ENCODE assay signal across 13 cellular contexts in the genomic region with DNA sequence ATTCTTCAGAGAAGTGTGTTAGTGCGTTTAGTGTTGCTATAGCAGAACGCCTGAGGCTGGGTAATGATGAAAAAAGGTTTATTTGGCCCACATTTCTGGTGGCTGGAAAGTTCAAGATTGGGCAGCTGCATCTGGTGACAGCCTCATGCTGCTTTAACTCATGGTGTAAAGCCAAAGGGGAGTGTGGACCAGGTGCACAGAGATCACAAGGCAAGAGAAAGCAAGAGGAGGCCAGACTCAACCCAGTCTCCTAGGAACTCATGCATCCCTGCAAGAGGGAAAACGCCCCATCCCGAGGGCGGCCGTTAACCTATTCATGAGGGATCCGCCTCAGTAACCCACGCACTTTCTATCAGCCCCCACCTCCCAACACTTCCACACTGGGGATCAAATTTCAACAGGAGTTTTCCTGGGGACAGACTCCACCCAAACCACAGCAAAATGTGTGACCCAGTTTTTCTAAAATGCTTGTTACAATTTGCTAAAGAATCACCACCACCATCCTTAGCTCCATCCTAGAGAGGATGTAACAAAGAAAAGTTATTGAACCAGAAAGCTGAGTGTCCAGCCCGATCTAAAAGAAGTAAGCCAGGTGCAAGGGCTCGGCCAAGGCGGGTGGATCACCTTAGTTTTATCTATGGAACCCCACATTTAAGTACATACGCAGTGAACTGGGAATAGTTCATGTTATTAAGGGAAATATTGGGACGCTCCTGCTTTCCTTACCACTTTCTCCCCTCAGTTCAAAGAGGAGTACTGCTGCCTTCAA.
DNase-seq lines count a peak whose midpoint lies in the region; ATAC-seq and TF ChIP-seq lines count a peak whose summit lies in the region.
"Had no signal": no experiment of that assay in that cellular context is flagged by ENCODE, and none has a peak within 500 bp of the region (broad histone marks: within the 10 kb centered on the region; RNA-seq: fewer than 3 reads in every experiment).

No MANE protein-coding gene starts in this region.

- TF ChIP-seq EP300 in Ishikawa (IDR thresholded peaks at IDR 0.05; ENCODE audit: borderline replicate concordance), result 0 out of 2 replicates have a peak, but pooled peaks have one; percentile 4

- TF ChIP-seq RAD21 in Ishikawa (IDR thresholded peaks at IDR 0.05; ENCODE audit: low read depth), result no peak

- H3K4me1 ChIP-seq in gastrocnemius medialis, result peaks cover 42 to 59% of the 10 kb centered on the region in 2 donors
- H3K4me1 ChIP-seq: spleen had no signal

- H3K27me3 Mint-ChIP-seq in T-cell, result no peaks in the 10 kb centered on the region
- H3K27me3 Mint-ChIP-seq: activated T-helper 17 cell treated with anti-CD3 and anti-CD28 coated beads, Interleukin-2, amount 50 U/mL, for 72 hours had no signal

- H3K9me3 ChIP-seq in gastrocnemius medialis, result no peaks in the 10 kb centered on the region
- H3K9me3 ChIP-seq: MG63, SJCRH30, spleen had no signal

- intact Hi-C loops in gastrocnemius medialis (cut with DNase I; ENCODE audit: low total_unique reads), result loop anchor here (2.0 to 5.0 kb wide), 2 partner anchors 48 to 122 kb away; no protein-coding TSS in a partner anchor

- no peak overlapping the region for H3K27ac Mint-ChIP-seq in T-cell
- H3K27ac Mint-ChIP-seq: activated T-helper 17 cell treated with anti-CD3 and anti-CD28 coated beads, Interleukin-2, amount 50 U/mL, for 72 hours had no signal

- H3K27me3 ChIP-seq in gastrocnemius medialis, result no peaks in the 10 kb centered on the region
- H3K27me3 ChIP-seq: MG63, SJCRH30, spleen had no signal

- DNase-seq in cerebellar cortex (ENCODE audit: low spot score), result peak; percentile 21
- peak; percentile 78 for DNase-seq in islet precursor cell
- DNase-seq in gastrocnemius medialis, result peak; percentile 68 to 79
- DNase-seq in T-cell, result no peak
- no peak for DNase-seq in activated CD4-positive, alpha-beta T cell treated with anti-CD3 and anti-CD28 coated beads, Interleukin-2, amount 50 U/mL, for 48 hours
- no peak for DNase-seq in NCI-H226
- DNase-seq: HCEC 1CT, MG63, spleen had no signal

- POLR2A ChIA-PET in T-cell (lab: Charles Lee), result no interaction called here

- no peaks in the 10 kb centered on the region for H3K36me3 Mint-ChIP-seq in T-cell

- TF ChIP-seq POLR2A in gastrocnemius medialis (IDR thresholded peaks at IDR 0.05), result peak; percentile 19 to 46

- ATAC-seq in gastrocnemius medialis (peak; percentile 72 to 73), T-cell (replicated peaks in 1 of 4) (no peak), HG02981 (IDR thresholded peaks at IDR 0.05; ENCODE audit: unreplicated experiment) (no peak)
- ATAC-seq: activated T-helper 17 cell treated with anti-CD3 and anti-CD28 coated beads, Interleukin-2, amount 50 U/mL, for 72 hours had no signal

- H3K36me3 ChIP-seq in gastrocnemius medialis, result peaks cover 0 to 6% of the 10 kb centered on the region in 2 donors

- H3K4me3 ChIP-seq in gastrocnemius medialis, result peak overlapping the region in 1 of 4 donors; percentile 19
- H3K4me3 ChIP-seq: MG63, SJCRH30, spleen had no signal

- H3K4me3 Mint-ChIP-seq in T-cell, result no peak overlapping the region
- H3K4me3 Mint-ChIP-seq: activated T-helper 17 cell treated with anti-CD3 and anti-CD28 coated beads, Interleukin-2, amount 50 U/mL, for 72 hours had no signal

- peak overlapping the region; percentile 81 to 88 (median 86) for H3K27ac ChIP-seq in gastrocnemius medialis
- H3K27ac ChIP-seq: SJCRH30, spleen had no signal

- CTCF ChIA-PET in T-cell (lab: Charles Lee), result no interaction called here

- peaks cover 0 to 4% (median 0%) of the 10 kb centered on the region in 3 donors for H3K4me1 Mint-ChIP-seq in T-cell
- H3K4me1 Mint-ChIP-seq: activated T-helper 17 cell treated with anti-CD3 and anti-CD28 coated beads, Interleukin-2, amount 50 U/mL, for 72 hours had no signal

- in situ Hi-C loops in gastrocnemius medialis (cut with MboI; ENCODE audit: low sequenced_read_pairs in 4 of 4), result loop anchor here in 3 of 4 donors (5.0 to 25.0 kb wide), 3 partner anchors 157 to 533 kb away; no protein-coding TSS in a partner anchor

- peaks cover 0 to 4% (median 0%) of the 10 kb centered on the region in 3 donors for H3K9me3 Mint-ChIP-seq in T-cell
- H3K9me3 Mint-ChIP-seq: activated T-helper 17 cell treated with anti-CD3 and anti-CD28 coated beads, Interleukin-2, amount 50 U/mL, for 72 hours had no signal

- no peak for TF ChIP-seq CTCF in gastrocnemius medialis (IDR thresholded peaks at IDR 0.05 in 4 of 5, conservative IDR thresholded peaks at IDR 0.05 in 1 of 5)

TF ChIP-seq in Ishikawa, 13 proteins besides CTCF, POLR2A, EP300 and RAD21:
- TF ChIP-seq, protein P1, sequence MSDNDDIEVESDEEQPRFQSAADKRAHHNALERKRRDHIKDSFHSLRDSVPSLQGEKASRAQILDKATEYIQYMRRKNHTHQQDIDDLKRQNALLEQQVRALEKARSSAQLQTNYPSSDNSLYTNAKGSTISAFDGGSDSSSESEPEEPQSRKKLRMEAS (IDR thresholded peaks at IDR 0.05), result no peak
- TF ChIP-seq TCF12 (IDR thresholded peaks at IDR 0.05; ENCODE audit: low read depth), result no peak; the same call in 1 of the 2 replicates
- TF ChIP-seq TEAD4 (IDR thresholded peaks at IDR 0.05), result peak; percentile 1; the same call in 1 of the 2 replicates

Comparison
In these comparisons a context has a peak if more than half of its experiments do, and no peak if none do; other contexts are left out.
1. DNase-seq: peak in cerebellar cortex (single experiment), islet precursor cell (single experiment) and gastrocnemius medialis (2 of 2); none in T-cell (0 of 34), activated CD4-positive, alpha-beta T cell treated with anti-CD3 and anti-CD28 coated beads, Interleukin-2, amount 50 U/mL, for 48 hours (0 of 2) and NCI-H226 (single experiment).
2. ATAC-seq: peak in gastrocnemius medialis (2 of 2); none in T-cell (0 of 4) and HG02981 (single experiment).